ENCODE assay signal across 11 cellular contexts in the genomic region with DNA sequence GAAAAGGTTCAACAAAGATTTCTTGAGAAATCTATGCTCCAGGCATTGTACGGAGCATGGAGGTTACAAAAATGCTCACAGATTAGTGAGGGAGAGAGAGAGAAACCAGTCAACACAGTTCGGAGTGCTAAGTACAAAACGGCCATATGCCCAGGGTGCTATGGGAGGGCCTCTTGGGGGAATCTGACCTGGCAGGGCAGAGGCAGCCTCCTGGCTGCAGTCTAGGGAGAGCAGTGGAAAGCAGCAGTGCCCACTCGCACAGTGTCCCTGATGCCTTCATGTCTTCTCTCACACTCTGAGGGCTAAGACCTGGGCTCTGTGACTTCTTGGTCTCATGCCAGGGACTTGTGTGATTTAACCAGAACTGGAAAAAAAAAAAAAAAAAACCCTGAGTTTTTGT. TPM values are rescaled to one million over a fixed set of nuclear protein-coding genes. Genes with fewer than 3 reads are reported as not detected.
A peak's percentile ranks its signal among the peaks of the same experiment; 100 is the strongest.
DNase-seq lines count a peak whose midpoint lies in the region.
"Had no signal": no experiment of that assay in that cellular context is flagged by ENCODE, and none has a peak within 500 bp of the region (broad histone marks: within the 10 kb centered on the region; RNA-seq: fewer than 3 reads in every experiment).

No MANE protein-coding gene starts in this region.

- no peak overlapping the region for H3K4me3 ChIP-seq in skeletal muscle tissue (ENCODE audit: low read length in 3 of 3)
- H3K4me3 ChIP-seq: suprapubic skin had no signal

- peaks cover 6 to 12% (median 10%) of the 10 kb centered on the region in 3 donors for H3K4me1 ChIP-seq in skeletal muscle tissue (ENCODE audit: control insufficient read depth in 3 of 3, insufficient read depth in 3 of 3, low read length in 3 of 3)
- H3K4me1 ChIP-seq: suprapubic skin had no signal

- H3K36me3 ChIP-seq in skeletal muscle tissue (ENCODE audit: control insufficient read depth in 3 of 3, insufficient read depth in 3 of 3, low read length in 3 of 3), result no peaks in the 10 kb centered on the region
- H3K36me3 ChIP-seq: suprapubic skin had no signal

- peak; percentile 24 for DNase-seq in NCI-H2171 (lab: John Stamatoyannopoulos, UW)
- DNase-seq in amniotic epithelial cell (ENCODE audit: low read depth), result peak; percentile 26
- DNase-seq in iris pigment epithelial cell (ENCODE audit: low read depth), result peak; percentile 23
- DNase-seq in inferior parietal cortex (ENCODE audit: extremely low spot score), result no peak
- no peak for DNase-seq in activated CD4-positive, CD25-positive, alpha-beta regulatory T cell treated with anti-CD3 and anti-CD28 coated beads, Interleukin-2, amount 50 U/mL, for 72 hours
- no peak for DNase-seq in NCI-H226
- DNase-seq in LoVo (ENCODE audit: low spot score), result no peak
- DNase-seq: SHP77 treated with DMSO at 0.1 percent for 48 hours had no signal

- peak overlapping the region; percentile 43 for H3K27ac ChIP-seq in skeletal muscle tissue (ENCODE audit: low read depth, low read length)
- H3K27ac ChIP-seq: C4-2B, suprapubic skin had no signal

- H3K9ac ChIP-seq in skeletal muscle tissue (ENCODE audit: low read depth in 1 of 3, low read length in 3 of 3), result no peak overlapping the region

- H3K9me3 ChIP-seq in skeletal muscle tissue (ENCODE audit: control insufficient read depth in 3 of 3, low read length in 3 of 3), result no peaks in the 10 kb centered on the region
- H3K9me3 ChIP-seq: suprapubic skin had no signal

- H3K27me3 ChIP-seq in skeletal muscle tissue (ENCODE audit: control insufficient read depth in 3 of 3, insufficient read depth in 3 of 3, low read length in 3 of 3), result no peaks in the 10 kb centered on the region
- H3K27me3 ChIP-seq: suprapubic skin had no signal

RNA-seq across cellular contexts. Expression of a gene that starts 29.8 kb away (rescaled TPM):
- 14.6 TPM for total RNA-seq in skeletal muscle tissue

Comparison
In these comparisons a context has a peak if more than half of its experiments do, and no peak if none do; other contexts are left out.
1. DNase-seq: peak in NCI-H2171 (single experiment), amniotic epithelial cell (single experiment) and iris pigment epithelial cell (single experiment); none in inferior parietal cortex (single experiment), activated CD4-positive, CD25-positive, alpha-beta regulatory T cell treated with anti-CD3 and anti-CD28 coated beads, Interleukin-2, amount 50 U/mL, for 72 hours (single experiment), NCI-H226 (single experiment) and LoVo (single experiment).